In genomic region chr9:110049699-110050450, GRCh38 we compare ENCODE assay signal across 8 cellular contexts.
DNase-seq lines count a peak whose midpoint lies in the region; ATAC-seq and TF ChIP-seq lines count a peak whose summit lies in the region.

No MANE protein-coding gene starts in this region.

- H3K36me3 ChIP-seq in NT2/D1 (ENCODE audit: insufficient read depth, insufficient read length, low read length) = peaks cover 22% of the 10 kb centered on the region
- peaks cover 0 to 4% (median 0%) of the 10 kb centered on the region in 6 donors for H3K36me3 ChIP-seq in spleen

- CTCF ChIA-PET in AG04449 (lab: Yijun Ruan, JAX) = interaction anchor here (0.6 to 1.9 kb wide), 7 partner anchors 12 to 148 kb away, joined by 3 to 9 read pairs (median 4); no protein-coding TSS in a partner anchor

- H3K27ac ChIP-seq in spleen = peak overlapping the region; percentile 75 to 93 (median 88)

- in situ Hi-C loops in astrocyte of the cerebellum (cut with HindIII; ENCODE audit: low sequenced_read_pairs) = no loop called here

- H3K9ac ChIP-seq in NT2/D1 (ENCODE audit: insufficient read length, low read depth) = peak overlapping the region; percentile 96

- H3K4me3 ChIP-seq in AG04449 (ENCODE audit: low read depth, low read length) = peak overlapping the region; percentile 95
- H3K4me3 ChIP-seq in NT2/D1 (ENCODE audit: insufficient read length, low read depth) = peak overlapping the region; percentile 98
- H3K4me3 ChIP-seq in astrocyte of the cerebellum (ENCODE audit: low read depth, low read length) = peak overlapping the region; percentile 99
- peak overlapping the region; percentile 54 to 95 (median 88) for H3K4me3 ChIP-seq in spleen

- TF ChIP-seq CTCF in AG04449 (IDR thresholded peaks at IDR 0.05; ENCODE audit: insufficient read depth, low read length, missing control alignments) = no peak
- TF ChIP-seq CTCF in astrocyte of the cerebellum (IDR thresholded peaks at IDR 0.05; ENCODE audit: low read depth, low read length, missing control alignments) = no peak
- TF ChIP-seq CTCF in spleen (IDR thresholded peaks at IDR 0.05 in 8 of 11, conservative IDR thresholded peaks at IDR 0.05 in 3 of 11) = no peak

- H3K4me1 ChIP-seq in NT2/D1 (ENCODE audit: insufficient read depth, insufficient read length) (peaks cover 8% of the 10 kb centered on the region), spleen (peaks cover 10 to 81% (median 49%) of the 10 kb centered on the region in 6 donors)

- WGBS in spleen, 5 donors = 8 to 9% (median 9%) methylated on average over 16 to 26 of the region's 26 CpGs

- DNase-seq in AG04449 (ENCODE audit: low read depth, low spot score) (no peak), NT2/D1 (ENCODE audit: low read depth, low spot score) (no peak), astrocyte of the cerebellum (ENCODE audit: low read depth) (no peak), iPS-NIHi11 (ENCODE audit: low spot score) (peak; percentile 28), spleen (peak; percentile 87), HPDE6-E6E7 (ENCODE audit: extremely low spot score) (no peak)

- H3K27me3 ChIP-seq in NT2/D1 (ENCODE audit: insufficient read depth, insufficient read length) = no peaks in the 10 kb centered on the region
- peaks cover 0 to 26% (median 0%) of the 10 kb centered on the region in 7 donors for H3K27me3 ChIP-seq in spleen (replicated peaks in 1 of 7)

- H3K9me3 ChIP-seq in NT2/D1 (ENCODE audit: insufficient read depth, low read length) (no peaks in the 10 kb centered on the region), spleen (no peaks in the 10 kb centered on the region)

- ATAC-seq in GM21423 (IDR thresholded peaks at IDR 0.05; ENCODE audit: unreplicated experiment) (peak; percentile 25), GM18858 (IDR thresholded peaks at IDR 0.05; ENCODE audit: unreplicated experiment) (no peak)

- intact Hi-C loops in spleen (cut with DNase I; ENCODE audit: low total_unique reads) = loop anchor here (5.0 to 10.0 kb wide), 2 partner anchors 85 to 148 kb away; no protein-coding TSS in a partner anchor

- POLR2A ChIA-PET in AG04449 (lab: Yijun Ruan, JAX) = interaction anchor here (0.6 to 2.1 kb wide), 7 partner anchors 20 to 207 kb away, joined by 3 to 8 read pairs (median 3); partner anchors contain the start of gene TXN

- TF ChIP-seq POLR2A in spleen (IDR thresholded peaks at IDR 0.05) = no peak

Comparison
In these comparisons a context has a peak if more than half of its experiments do, and no peak if none do; other contexts are left out.
1. DNase-seq: peak in iPS-NIHi11 (single experiment) and spleen (single experiment); none in AG04449 (single experiment), NT2/D1 (single experiment), astrocyte of the cerebellum (single experiment) and HPDE6-E6E7 (single experiment).
2. Peak in every context shown above with its lines, with median percentiles within 50 percentile points of each other: H3K4me3 ChIP-seq.